Comparison of ENCODE assay signal across 8 cellular contexts in genomic region chr5:55994502-55994997, GRCh38. TPM values are rescaled to one million over a fixed set of nuclear protein-coding genes. Genes with fewer than 3 reads are reported as not detected.
DNase-seq lines count a peak whose midpoint lies in the region; ATAC-seq and TF ChIP-seq lines count a peak whose summit lies in the region.

TSS of gene IL6ST (minus strand) at chr5:55994963. CDS start at chr5:55976278, 18,685 bp downstream.

- intact Hi-C loops in activated CD4-positive, alpha-beta T cell treated with anti-CD3 and anti-CD28 coated beads, Interleukin-2, amount 10 ng/mL, durations not matched to agents 24 days and 14 days (cut with micrococcal nuclease): loop anchor here (2.0 to 10.0 kb wide), 4 partner anchors 100 to 1180 kb away; partner anchors contain the start of genes GPBP1 and MAP3K1
- intact Hi-C loops in heart left ventricle (cut with DNase I): loop anchor here in 6 of 10 donors (2.0 to 10.0 kb wide), 7 partner anchors 56 to 1180 kb away; partner anchors contain the start of gene GPBP1 (in 1 of the 6)

- H3K9me3 ChIP-seq in heart left ventricle: peaks cover 0 to 5% (median 0%) of the 10 kb centered on the region in 12 donors

- H3K36me3 ChIP-seq in heart left ventricle: no peaks in the 10 kb centered on the region

- peaks cover 54% of the 10 kb centered on the region for H3K4me1 Mint-ChIP-seq in activated CD4-positive, alpha-beta T cell treated with anti-CD3 and anti-CD28 coated beads, Interleukin-2, amount 10 ng/mL, durations not matched to agents 24 days and 14 days
- peaks cover 39% of the 10 kb centered on the region for H3K4me1 Mint-ChIP-seq in activated naive CD8-positive, alpha-beta T cell treated with anti-CD3 and anti-CD28 coated beads, Interleukin-2, amount 10 ng/mL, durations not matched to agents 7 days and 5 days

- POLR2A ChIA-PET in HEK293T (lab: Yijun Ruan, JAX): interaction anchor here (0.6 to 1.3 kb wide), 5 partner anchors 8 to 198 kb away, joined by 3 to 4 read pairs (median 3); no protein-coding TSS in a partner anchor
- POLR2A ChIA-PET in activated naive CD8-positive, alpha-beta T cell treated with anti-CD3 and anti-CD28 coated beads, Interleukin-2, amount 10 ng/mL, durations not matched to agents 7 days and 5 days (lab: Charles Lee): interaction anchor here (0.5 to 3.9 kb wide), 16 partner anchors 9 to 206 kb away, joined by 3 to 31 read pairs (median 4); no protein-coding TSS in a partner anchor

- peak within 1 kb of the TSS; percentile 98 to 100 (median 99) for H3K27ac ChIP-seq in heart left ventricle

- peaks cover 21% of the 10 kb centered on the region for H3K36me3 Mint-ChIP-seq in activated CD4-positive, alpha-beta T cell treated with anti-CD3 and anti-CD28 coated beads, Interleukin-2, amount 10 ng/mL, durations not matched to agents 24 days and 14 days (ENCODE audit: low read depth)
- H3K36me3 Mint-ChIP-seq in activated naive CD8-positive, alpha-beta T cell treated with anti-CD3 and anti-CD28 coated beads, Interleukin-2, amount 10 ng/mL, durations not matched to agents 7 days and 5 days: peaks cover 12% of the 10 kb centered on the region

- CTCF ChIA-PET in HEK293T (lab: Yijun Ruan, JAX): interaction anchor here (0.6 to 1.1 kb wide), 2 partner anchors 98 to 119 kb away, joined by 3 to 4 read pairs; no protein-coding TSS in a partner anchor

- DNase-seq in activated CD4-positive, alpha-beta T cell treated with anti-CD3 and anti-CD28 coated beads, Interleukin-2, amount 10 ng/mL, durations not matched to agents 24 days and 14 days: peak; percentile 84
- no peak for DNase-seq in activated CD4-positive, alpha-beta T cell treated with anti-CD3 and anti-CD28 coated beads for 48 hours
- DNase-seq in HEK293T (ENCODE audit: extremely low spot score): peak; percentile 45
- peak; percentile 60 for DNase-seq in NCI-H2171 (lab: John Stamatoyannopoulos, UW)
- DNase-seq in activated naive CD8-positive, alpha-beta T cell treated with anti-CD3 and anti-CD28 coated beads, Interleukin-2, amount 10 ng/mL, durations not matched to agents 7 days and 5 days: no peak
- peak in 2 of 5 donors; percentile 75 to 77 for DNase-seq in heart left ventricle
- DNase-seq in pons (ENCODE audit: low spot score): peak; percentile 52
- DNase-seq in RPMI8226: no peak

- no peaks in the 10 kb centered on the region for H3K9me3 Mint-ChIP-seq in activated CD4-positive, alpha-beta T cell treated with anti-CD3 and anti-CD28 coated beads, Interleukin-2, amount 10 ng/mL, durations not matched to agents 24 days and 14 days
- peaks cover 3% of the 10 kb centered on the region for H3K9me3 Mint-ChIP-seq in activated naive CD8-positive, alpha-beta T cell treated with anti-CD3 and anti-CD28 coated beads, Interleukin-2, amount 10 ng/mL, durations not matched to agents 7 days and 5 days

- H3K4me1 ChIP-seq in heart left ventricle: peaks cover 3 to 48% (median 30%) of the 10 kb centered on the region in 12 donors

- peak; percentile 51 to 93 for TF ChIP-seq POLR2A in heart left ventricle (IDR thresholded peaks at IDR 0.05)

- H3K4me3 ChIP-seq in heart left ventricle: peak within 1 kb of the TSS; percentile 55 to 95 (median 82)

- TF ChIP-seq CTCF in heart left ventricle (IDR thresholded peaks at IDR 0.05): peak in 1 of 12 donors; percentile 14

- peak within 1 kb of the TSS; percentile 93 for H3K4me3 Mint-ChIP-seq in activated CD4-positive, alpha-beta T cell treated with anti-CD3 and anti-CD28 coated beads, Interleukin-2, amount 10 ng/mL, durations not matched to agents 24 days and 14 days
- H3K4me3 Mint-ChIP-seq in activated naive CD8-positive, alpha-beta T cell treated with anti-CD3 and anti-CD28 coated beads, Interleukin-2, amount 10 ng/mL, durations not matched to agents 7 days and 5 days: peak within 1 kb of the TSS; percentile 92

- H3K27me3 Mint-ChIP-seq in activated CD4-positive, alpha-beta T cell treated with anti-CD3 and anti-CD28 coated beads, Interleukin-2, amount 10 ng/mL, durations not matched to agents 24 days and 14 days: no peaks in the 10 kb centered on the region
- no peaks in the 10 kb centered on the region for H3K27me3 Mint-ChIP-seq in activated naive CD8-positive, alpha-beta T cell treated with anti-CD3 and anti-CD28 coated beads, Interleukin-2, amount 10 ng/mL, durations not matched to agents 7 days and 5 days

- WGBS in heart left ventricle, 4 donors: 0 to 1% (median 1%) methylated on average over 30 to 48 of the region's 48 CpGs

- peak within 1 kb of the TSS; percentile 94 for H3K27ac Mint-ChIP-seq in activated CD4-positive, alpha-beta T cell treated with anti-CD3 and anti-CD28 coated beads, Interleukin-2, amount 10 ng/mL, durations not matched to agents 24 days and 14 days
- H3K27ac Mint-ChIP-seq in activated naive CD8-positive, alpha-beta T cell treated with anti-CD3 and anti-CD28 coated beads, Interleukin-2, amount 10 ng/mL, durations not matched to agents 7 days and 5 days: peak within 1 kb of the TSS; percentile 94

- no peaks in the 10 kb centered on the region for H3K27me3 ChIP-seq in heart left ventricle

- peak; percentile 24 for ATAC-seq in activated naive CD8-positive, alpha-beta T cell treated with anti-CD3 and anti-CD28 coated beads, Interleukin-2, amount 10 ng/mL, durations not matched to agents 7 days and 5 days (ENCODE audit: low read depth)
- ATAC-seq in heart left ventricle: peak; percentile 7 to 64 (median 48)

TF ChIP-seq in HEK293T, 16 proteins besides CTCF, POLR2A, EP300 and RAD21:
- no peak for TF ChIP-seq ZNF384 (IDR thresholded peaks at IDR 0.05)
- TF ChIP-seq FOXM1 (IDR thresholded peaks at IDR 0.05; ENCODE audit: borderline replicate concordance): no peak

RNA-seq across cellular contexts. Expression of gene IL6ST, which starts in this region (rescaled TPM):
- total RNA-seq in activated CD4-positive, alpha-beta T cell treated with anti-CD3 and anti-CD28 coated beads, Interleukin-2, amount 10 ng/mL, durations not matched to agents 24 days and 14 days: 65.1 and 68.2 TPM in 2 replicates
- 10 to 100 TPM; 46.1 to 48.9 TPM for total RNA-seq in activated naive CD8-positive, alpha-beta T cell treated with anti-CD3 and anti-CD28 coated beads, Interleukin-2, amount 10 ng/mL, durations not matched to agents 7 days and 5 days
- 100 to 1,000 TPM; 106 to 239 (median 160) TPM for total RNA-seq in heart left ventricle
- 10 to 100 TPM; 24.6 to 52.4 TPM for polyA plus RNA-seq in heart left ventricle

Comparison
In these comparisons a context has a peak if more than half of its experiments do, and no peak if none do; other contexts are left out.
1. DNase-seq: peak in activated CD4-positive, alpha-beta T cell treated with anti-CD3 and anti-CD28 coated beads, Interleukin-2, amount 10 ng/mL, durations not matched to agents 24 days and 14 days (single experiment), HEK293T (single experiment), NCI-H2171 (single experiment) and pons (single experiment); none in activated CD4-positive, alpha-beta T cell treated with anti-CD3 and anti-CD28 coated beads for 48 hours (single experiment), activated naive CD8-positive, alpha-beta T cell treated with anti-CD3 and anti-CD28 coated beads, Interleukin-2, amount 10 ng/mL, durations not matched to agents 7 days and 5 days (single experiment) and RPMI8226 (single experiment).